Comparison of ENCODE assay signal across 15 cellular contexts in genomic region chr17:79986441-79987186, GRCh38. TPM values are rescaled to one million over a fixed set of nuclear protein-coding genes. Genes with fewer than 3 reads are reported as not detected.
A peak's percentile ranks its signal among the peaks of the same experiment; 100 is the strongest.
DNase-seq lines count a peak whose midpoint lies in the region; ATAC-seq and TF ChIP-seq lines count a peak whose summit lies in the region.
"Had no signal": no experiment of that assay in that cellular context is flagged by ENCODE, and none has a peak within 500 bp of the region (broad histone marks: within the 10 kb centered on the region; RNA-seq: fewer than 3 reads in every experiment).

No MANE protein-coding gene starts in this region.

- H3K14ac ChIP-seq in H9 (ENCODE audit: insufficient read depth, low read length), result no peak overlapping the region

- no peak overlapping the region for H3K4me2 ChIP-seq in H9 (ENCODE audit: insufficient read depth, insufficient read length, low read length)

- peak overlapping the region; percentile 62 for H3K27ac Mint-ChIP-seq in neural crest cell (ENCODE audit: unreplicated experiment)
- H3K27ac Mint-ChIP-seq in T-helper 17 cell, result no peak overlapping the region
- H3K27ac Mint-ChIP-seq in H9, result peak overlapping the region in 1 of 3 experiments; percentile 77; a peak in 1 of 7 replicates
- H3K27ac Mint-ChIP-seq: activated T-helper 2 cell treated with anti-CD3 and anti-CD28 coated beads, Interferon-gamma antibody, Interleukin-2, Interleukin-4, amounts not matched to agents 10 μg/mL and 5 μg/mL and 100 μg/mL, durations not matched to agents 14 hours and 24 hours and 36 hours; nephron progenitor cell had no signal

- peaks cover 9% of the 10 kb centered on the region for H3K79me1 ChIP-seq in H9 (ENCODE audit: insufficient read depth, low read depth, low read length, poor library complexity, severe bottlenecking)

- H4K91ac ChIP-seq in H9 (ENCODE audit: insufficient read length, low read depth, low read length), result no peak overlapping the region

- no peak overlapping the region for H3K23ac ChIP-seq in H9 (ENCODE audit: insufficient read length, low read depth, low read length)

- H2BK12ac ChIP-seq in H9 (ENCODE audit: insufficient read length, low read depth, low read length), result no peak overlapping the region

- H3K56ac ChIP-seq in H9 (ENCODE audit: insufficient read length, low read depth, low read length), result no peak overlapping the region

- ATAC-seq in T-helper 17 cell (no peak), HG03280 (IDR thresholded peaks at IDR 0.05; ENCODE audit: unreplicated experiment) (no peak)

- H3K4me3 Mint-ChIP-seq in neural crest cell (no peak overlapping the region), T-helper 17 cell (no peak overlapping the region), H9 (no peak overlapping the region)
- H3K4me3 Mint-ChIP-seq: nephron progenitor cell had no signal

- H3K27me3 ChIP-seq in H9 (ENCODE audit: insufficient read depth, low read length), result no peaks in the 10 kb centered on the region

- DNase-seq in AG09319 (ENCODE audit: extremely low read depth, low read depth), result peak; percentile 15
- DNase-seq in SK-N-MC (ENCODE audit: low read depth, low spot score), result no peak
- peak; percentile 93 for DNase-seq in fibroblast of villous mesenchyme (ENCODE audit: low read depth)
- no peak for DNase-seq in neural crest cell (ENCODE audit: low read depth, low spot score)
- DNase-seq in T-helper 17 cell, result no peak
- DNase-seq in HuH-7 (ENCODE audit: low spot score), result no peak
- no peak for DNase-seq in H9
- DNase-seq: activated CD4-positive, alpha-beta T cell treated with anti-CD3 and anti-CD28 coated beads, Interleukin-2, amount 50 U/mL, for 4 hours; effector memory CD4-positive, alpha-beta T cell; islet precursor cell; NCI-H2029 treated with DMSO at 0.1 percent for 48 hours; NCI-H774; nephron progenitor cell had no signal

- no peak overlapping the region for H3K18ac ChIP-seq in H9 (ENCODE audit: insufficient read length, low read depth, low read length)

- H3K27me3 Mint-ChIP-seq in neural crest cell (ENCODE audit: low read depth) (no peaks in the 10 kb centered on the region), T-helper 17 cell (peaks cover 6% of the 10 kb centered on the region), H9 (ENCODE audit: low read depth) (peaks cover 1% of the 10 kb centered on the region; the same call in 1 of the 2 replicates)

- no peak overlapping the region for H3K4ac ChIP-seq in H9 (ENCODE audit: low read depth, low read length)

- no CpG with 5 or more reads among the region's 27 CpGs for WGBS in H9 (ENCODE audit: extremely low coverage, insufficient read length, low lambda C conversion rate)

- H3K27ac ChIP-seq in SK-N-MC, result peak overlapping the region; percentile 30; the same call in 1 of the 2 replicates
- H3K27ac ChIP-seq in H9 (ENCODE audit: insufficient read length, low read depth, low read length), result no peak overlapping the region

- TF ChIP-seq CTCF in AG09319 (IDR thresholded peaks at IDR 0.05; ENCODE audit: low read depth, low read length), result no peak
- TF ChIP-seq CTCF in fibroblast of villous mesenchyme (IDR thresholded peaks at IDR 0.05; ENCODE audit: insufficient read depth, low read depth, low read length), result no peak
- no peak for TF ChIP-seq CTCF in neural crest cell (conservative IDR thresholded peaks at IDR 0.05)
- no peak for TF ChIP-seq CTCF in H9 (conservative IDR thresholded peaks at IDR 0.05)

- no peak overlapping the region for H3T11ph ChIP-seq in H9 (ENCODE audit: low read length)

- H3K79me2 ChIP-seq in H9 (ENCODE audit: insufficient read depth, low read length), result peaks cover 2% of the 10 kb centered on the region; the same call in 1 of the 2 replicates

- H2BK5ac ChIP-seq in H9 (ENCODE audit: insufficient read length, low read length), result no peak overlapping the region

- H4K20me1 ChIP-seq in H9 (ENCODE audit: control insufficient read depth, insufficient read depth, insufficient read length), result no peaks in the 10 kb centered on the region

- H2BK15ac ChIP-seq in H9 (ENCODE audit: low read depth, low read length), result no peak overlapping the region

- no peaks in the 10 kb centered on the region for H3K36me3 Mint-ChIP-seq in neural crest cell (ENCODE audit: low read depth)
- H3K36me3 Mint-ChIP-seq in T-helper 17 cell (ENCODE audit: low read depth), result no peaks in the 10 kb centered on the region
- peaks cover 0 to 7% (median 1%) of the 10 kb centered on the region in 3 experiments; a peak in 2 of 7 replicates for H3K36me3 Mint-ChIP-seq in H9 (ENCODE audit: insufficient read depth in 1 of 3, low read depth in 3 of 3)

- H2BK20ac ChIP-seq in H9 (ENCODE audit: low read depth, low read length, poor library complexity, severe bottlenecking), result no peak overlapping the region

- H3K23me2 ChIP-seq in H9 (ENCODE audit: insufficient read length, low read depth, low read length, poor library complexity, severe bottlenecking), result no peaks in the 10 kb centered on the region

- no peak overlapping the region for H2AK5ac ChIP-seq in H9 (ENCODE audit: insufficient read length, low read length)

- H4K5ac ChIP-seq in H9 (ENCODE audit: insufficient read length, low read depth, low read length), result no peak overlapping the region

- no peaks in the 10 kb centered on the region for H3K36me3 ChIP-seq in SK-N-MC (ENCODE audit: insufficient read depth, low read length)

- H3K4me3 ChIP-seq in SK-N-MC, result no peak overlapping the region
- peak overlapping the region; percentile 16 for H3K4me3 ChIP-seq in fibroblast of villous mesenchyme (ENCODE audit: low read depth, low read length)

- no peak overlapping the region for H2AFZ ChIP-seq in H9 (ENCODE audit: low read length)

- no peaks in the 10 kb centered on the region for H3K9me3 ChIP-seq in SK-N-MC (ENCODE audit: low read depth, low read length)
- H3K9me3 ChIP-seq in T-helper 17 cell (ENCODE audit: control insufficient read depth, low read length, poor library complexity, severe bottlenecking), result no peaks in the 10 kb centered on the region
- H3K9me3 ChIP-seq in H9 (ENCODE audit: control insufficient read depth, low read depth, low read length), result no peaks in the 10 kb centered on the region

- H3K9me3 Mint-ChIP-seq in neural crest cell, result no peaks in the 10 kb centered on the region
- no peaks in the 10 kb centered on the region for H3K9me3 Mint-ChIP-seq in H9
- H3K9me3 Mint-ChIP-seq: activated T-helper 2 cell treated with anti-CD3 and anti-CD28 coated beads, Interferon-gamma antibody, Interleukin-2, Interleukin-4, amounts not matched to agents 10 μg/mL and 5 μg/mL and 100 μg/mL, durations not matched to agents 14 hours and 24 hours and 36 hours; nephron progenitor cell had no signal

- H3K9ac ChIP-seq in SK-N-MC (ENCODE audit: insufficient read length) (no peak overlapping the region), H9 (ENCODE audit: extremely low read depth, insufficient read length, low read length) (no peak overlapping the region)

- H3K4me1 ChIP-seq in H9 (ENCODE audit: insufficient read depth, low read length), result peaks cover 3% of the 10 kb centered on the region; the same call in 1 of the 2 replicates

- H4K8ac ChIP-seq in H9 (replicated peaks; ENCODE audit: insufficient read length, low read depth, low read length), result no peak overlapping the region

- peaks cover 48% of the 10 kb centered on the region for H3K4me1 Mint-ChIP-seq in neural crest cell
- H3K4me1 Mint-ChIP-seq in T-helper 17 cell, result peaks cover 10% of the 10 kb centered on the region
- peaks cover 36 to 49% of the 10 kb centered on the region in 2 experiments for H3K4me1 Mint-ChIP-seq in H9

- no peak overlapping the region for H2BK120ac ChIP-seq in H9 (ENCODE audit: low read depth, low read length, poor library complexity, severe bottlenecking)

RNA-seq across cellular contexts. Expression of gene TBC1D16, which starts 49.1 kb away (rescaled TPM):
- total RNA-seq in fibroblast of villous mesenchyme (32.8 and 44.8 TPM in 2 replicates), neural crest cell (96.2 and 96.5 TPM in 2 replicates), T-helper 17 cell (1 to 10 TPM; 1.9 to 2.6 TPM), H9 (2021) (82.7 and 85.8 TPM in 2 replicates)

RNA-seq across cellular contexts. Expression of gene CCDC40, which starts 49.8 kb away (rescaled TPM):
- total RNA-seq in fibroblast of villous mesenchyme, result 3.2 and 6.9 TPM in 2 replicates
- total RNA-seq in neural crest cell, result 22.7 and 23.8 TPM in 2 replicates
- 1 to 10 TPM; 3.4 to 4.5 TPM for total RNA-seq in T-helper 17 cell
- total RNA-seq in H9 (2021), result 7.8 and 8.9 TPM in 2 replicates
- total RNA-seq: activated T-helper 2 cell treated with anti-CD3 and anti-CD28 coated beads, Interferon-gamma antibody, Interleukin-2, Interleukin-4, amounts not matched to agents 10 μg/mL and 5 μg/mL and 100 μg/mL, durations not matched to agents 14 hours and 24 hours and 36 hours had no signal

Comparison
In these comparisons a context has a peak if more than half of its experiments do, and no peak if none do; other contexts are left out.
1. DNase-seq: peak in AG09319 (single experiment) and fibroblast of villous mesenchyme (single experiment); none in SK-N-MC (single experiment), neural crest cell (single experiment), T-helper 17 cell (0 of 3), HuH-7 (single experiment) and H9 (single experiment).